In genomic region chr18:33873127-33873526, GRCh38 we compare ENCODE assay signal across 25 cellular contexts.
"Had no signal": no experiment of that assay in that cellular context is flagged by ENCODE, and none has a peak within 500 bp of the region (broad histone marks: within the 10 kb centered on the region; RNA-seq: fewer than 3 reads in every experiment).

No MANE protein-coding gene starts in this region.

- DNase-seq: activated B cell treated with CpG ODN at 0.5 μM for 24 hours; activated CD4-positive, alpha-beta T cell treated with anti-CD3 and anti-CD28 coated beads, Interleukin-2, amount 50 U/mL, for 1 hour; activated CD8-positive, alpha-beta T cell treated with anti-CD3 and anti-CD28 coated beads for 36 hours; activated gamma-delta T cell treated with Interleukin-2 at 50 U/mL for 16 hours; activated naive CD8-positive, alpha-beta T cell treated with anti-CD3 and anti-CD28 coated beads, Interleukin-2, amount 50 U/mL, for 24 hours; activated T-cell treated with anti-CD3 and anti-CD28 coated beads, Interleukin-2, amount 50 U/mL, for 4 hours; caudate nucleus; head of caudate nucleus; hippocampal formation; left cardiac atrium; midbrain; naive thymus-derived CD4-positive, alpha-beta T cell; nucleus accumbens; pancreas; retina; stimulated activated CD4-positive, alpha-beta T cell treated with anti-CD3 and anti-CD28 coated beads, Interleukin-12 subunit alpha, Interleukin-12 subunit beta, amount 100 ng/mL, for 4 hours; stimulated activated CD4-positive, alpha-beta T cell treated with anti-CD3 and anti-CD28 coated beads, Interleukin-4, amount 100 ng/mL, for 1 hour; stimulated activated naive CD8-positive, alpha-beta T cell treated with anti-CD3 and anti-CD28 coated beads, Interleukin-15, Interleukin-2, amounts not matched to agents 100 U/mL and 50 U/mL, for 24 hours; upper lobe of left lung had no signal

- H3K27ac ChIP-seq: pancreas, prostate gland, skin epidermis, thoracic aorta, upper lobe of left lung, vagina had no signal

- H3K36me3 ChIP-seq: pancreas, prostate gland, thoracic aorta, upper lobe of left lung, vagina had no signal

- H3K4me1 ChIP-seq: pancreas, prostate gland, upper lobe of left lung, vagina had no signal

- ATAC-seq: activated CD8-positive, alpha-beta T cell treated with anti-CD3 and anti-CD28 coated beads for 36 hours; activated naive CD8-positive, alpha-beta T cell treated with anti-CD3 and anti-CD28 coated beads, Interleukin-2, amount 50 U/mL, for 24 hours; activated T-cell treated with anti-CD3 and anti-CD28 coated beads, Interleukin-2, amount 50 U/mL, for 4 hours; activated T-helper 17 cell treated with anti-CD3 and anti-CD28 coated beads, Interleukin-2, amount 50 U/mL, for 72 hours; left cardiac atrium; naive thymus-derived CD4-positive, alpha-beta T cell; pancreas; sciatic nerve; stimulated activated naive CD8-positive, alpha-beta T cell treated with anti-CD3 and anti-CD28 coated beads, Interleukin-15, Interleukin-2, amounts not matched to agents 100 U/mL and 50 U/mL, for 24 hours had no signal

- H3K4me3 ChIP-seq: pancreas, prostate gland, skin epidermis, thoracic aorta, upper lobe of left lung, vagina had no signal

- H3K27me3 ChIP-seq: pancreas, upper lobe of left lung, vagina had no signal

- H3K9me3 ChIP-seq: pancreas, prostate gland, thoracic aorta, upper lobe of left lung, vagina had no signal
